Comparison of ENCODE assay signal across 1 cellular context in the genomic region with DNA sequence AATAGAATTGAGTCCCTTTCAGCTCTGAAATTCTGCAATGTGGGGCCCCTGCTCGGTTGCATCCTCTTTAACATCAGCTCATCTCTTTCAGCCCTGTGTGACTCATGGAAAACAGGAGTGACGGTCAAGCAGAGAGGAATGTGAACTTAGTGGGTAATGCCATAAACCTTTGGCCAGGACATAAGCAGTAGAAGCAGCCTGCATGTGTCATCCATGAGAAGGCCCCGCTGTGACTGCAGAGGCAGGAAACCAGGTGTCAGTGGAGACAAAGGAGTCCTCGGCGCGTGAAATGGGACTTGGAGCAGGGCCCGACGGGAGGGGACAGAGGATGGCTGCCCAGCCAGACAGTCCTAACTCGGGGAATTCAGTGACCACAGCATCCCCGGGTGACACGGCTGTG.
TF ChIP-seq lines count a peak whose summit lies in the region.

No MANE protein-coding gene starts in this region.

TF ChIP-seq in GM23338, 12 proteins besides CTCF, POLR2A, EP300 and RAD21 (continued from another document):
- no peak for TF ChIP-seq ETS1 (IDR thresholded peaks at IDR 0.05)
- TF ChIP-seq, protein P1, sequence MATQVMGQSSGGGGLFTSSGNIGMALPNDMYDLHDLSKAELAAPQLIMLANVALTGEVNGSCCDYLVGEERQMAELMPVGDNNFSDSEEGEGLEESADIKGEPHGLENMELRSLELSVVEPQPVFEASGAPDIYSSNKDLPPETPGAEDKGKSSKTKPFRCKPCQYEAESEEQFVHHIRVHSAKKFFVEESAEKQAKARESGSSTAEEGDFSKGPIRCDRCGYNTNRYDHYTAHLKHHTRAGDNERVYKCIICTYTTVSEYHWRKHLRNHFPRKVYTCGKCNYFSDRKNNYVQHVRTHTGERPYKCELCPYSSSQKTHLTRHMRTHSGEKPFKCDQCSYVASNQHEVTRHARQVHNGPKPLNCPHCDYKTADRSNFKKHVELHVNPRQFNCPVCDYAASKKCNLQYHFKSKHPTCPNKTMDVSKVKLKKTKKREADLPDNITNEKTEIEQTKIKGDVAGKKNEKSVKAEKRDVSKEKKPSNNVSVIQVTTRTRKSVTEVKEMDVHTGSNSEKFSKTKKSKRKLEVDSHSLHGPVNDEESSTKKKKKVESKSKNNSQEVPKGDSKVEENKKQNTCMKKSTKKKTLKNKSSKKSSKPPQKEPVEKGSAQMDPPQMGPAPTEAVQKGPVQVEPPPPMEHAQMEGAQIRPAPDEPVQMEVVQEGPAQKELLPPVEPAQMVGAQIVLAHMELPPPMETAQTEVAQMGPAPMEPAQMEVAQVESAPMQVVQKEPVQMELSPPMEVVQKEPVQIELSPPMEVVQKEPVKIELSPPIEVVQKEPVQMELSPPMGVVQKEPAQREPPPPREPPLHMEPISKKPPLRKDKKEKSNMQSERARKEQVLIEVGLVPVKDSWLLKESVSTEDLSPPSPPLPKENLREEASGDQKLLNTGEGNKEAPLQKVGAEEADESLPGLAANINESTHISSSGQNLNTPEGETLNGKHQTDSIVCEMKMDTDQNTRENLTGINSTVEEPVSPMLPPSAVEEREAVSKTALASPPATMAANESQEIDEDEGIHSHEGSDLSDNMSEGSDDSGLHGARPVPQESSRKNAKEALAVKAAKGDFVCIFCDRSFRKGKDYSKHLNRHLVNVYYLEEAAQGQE (IDR thresholded peaks at IDR 0.05; ENCODE audit: unreplicated experiment): no peak
- TF ChIP-seq, protein P2, sequence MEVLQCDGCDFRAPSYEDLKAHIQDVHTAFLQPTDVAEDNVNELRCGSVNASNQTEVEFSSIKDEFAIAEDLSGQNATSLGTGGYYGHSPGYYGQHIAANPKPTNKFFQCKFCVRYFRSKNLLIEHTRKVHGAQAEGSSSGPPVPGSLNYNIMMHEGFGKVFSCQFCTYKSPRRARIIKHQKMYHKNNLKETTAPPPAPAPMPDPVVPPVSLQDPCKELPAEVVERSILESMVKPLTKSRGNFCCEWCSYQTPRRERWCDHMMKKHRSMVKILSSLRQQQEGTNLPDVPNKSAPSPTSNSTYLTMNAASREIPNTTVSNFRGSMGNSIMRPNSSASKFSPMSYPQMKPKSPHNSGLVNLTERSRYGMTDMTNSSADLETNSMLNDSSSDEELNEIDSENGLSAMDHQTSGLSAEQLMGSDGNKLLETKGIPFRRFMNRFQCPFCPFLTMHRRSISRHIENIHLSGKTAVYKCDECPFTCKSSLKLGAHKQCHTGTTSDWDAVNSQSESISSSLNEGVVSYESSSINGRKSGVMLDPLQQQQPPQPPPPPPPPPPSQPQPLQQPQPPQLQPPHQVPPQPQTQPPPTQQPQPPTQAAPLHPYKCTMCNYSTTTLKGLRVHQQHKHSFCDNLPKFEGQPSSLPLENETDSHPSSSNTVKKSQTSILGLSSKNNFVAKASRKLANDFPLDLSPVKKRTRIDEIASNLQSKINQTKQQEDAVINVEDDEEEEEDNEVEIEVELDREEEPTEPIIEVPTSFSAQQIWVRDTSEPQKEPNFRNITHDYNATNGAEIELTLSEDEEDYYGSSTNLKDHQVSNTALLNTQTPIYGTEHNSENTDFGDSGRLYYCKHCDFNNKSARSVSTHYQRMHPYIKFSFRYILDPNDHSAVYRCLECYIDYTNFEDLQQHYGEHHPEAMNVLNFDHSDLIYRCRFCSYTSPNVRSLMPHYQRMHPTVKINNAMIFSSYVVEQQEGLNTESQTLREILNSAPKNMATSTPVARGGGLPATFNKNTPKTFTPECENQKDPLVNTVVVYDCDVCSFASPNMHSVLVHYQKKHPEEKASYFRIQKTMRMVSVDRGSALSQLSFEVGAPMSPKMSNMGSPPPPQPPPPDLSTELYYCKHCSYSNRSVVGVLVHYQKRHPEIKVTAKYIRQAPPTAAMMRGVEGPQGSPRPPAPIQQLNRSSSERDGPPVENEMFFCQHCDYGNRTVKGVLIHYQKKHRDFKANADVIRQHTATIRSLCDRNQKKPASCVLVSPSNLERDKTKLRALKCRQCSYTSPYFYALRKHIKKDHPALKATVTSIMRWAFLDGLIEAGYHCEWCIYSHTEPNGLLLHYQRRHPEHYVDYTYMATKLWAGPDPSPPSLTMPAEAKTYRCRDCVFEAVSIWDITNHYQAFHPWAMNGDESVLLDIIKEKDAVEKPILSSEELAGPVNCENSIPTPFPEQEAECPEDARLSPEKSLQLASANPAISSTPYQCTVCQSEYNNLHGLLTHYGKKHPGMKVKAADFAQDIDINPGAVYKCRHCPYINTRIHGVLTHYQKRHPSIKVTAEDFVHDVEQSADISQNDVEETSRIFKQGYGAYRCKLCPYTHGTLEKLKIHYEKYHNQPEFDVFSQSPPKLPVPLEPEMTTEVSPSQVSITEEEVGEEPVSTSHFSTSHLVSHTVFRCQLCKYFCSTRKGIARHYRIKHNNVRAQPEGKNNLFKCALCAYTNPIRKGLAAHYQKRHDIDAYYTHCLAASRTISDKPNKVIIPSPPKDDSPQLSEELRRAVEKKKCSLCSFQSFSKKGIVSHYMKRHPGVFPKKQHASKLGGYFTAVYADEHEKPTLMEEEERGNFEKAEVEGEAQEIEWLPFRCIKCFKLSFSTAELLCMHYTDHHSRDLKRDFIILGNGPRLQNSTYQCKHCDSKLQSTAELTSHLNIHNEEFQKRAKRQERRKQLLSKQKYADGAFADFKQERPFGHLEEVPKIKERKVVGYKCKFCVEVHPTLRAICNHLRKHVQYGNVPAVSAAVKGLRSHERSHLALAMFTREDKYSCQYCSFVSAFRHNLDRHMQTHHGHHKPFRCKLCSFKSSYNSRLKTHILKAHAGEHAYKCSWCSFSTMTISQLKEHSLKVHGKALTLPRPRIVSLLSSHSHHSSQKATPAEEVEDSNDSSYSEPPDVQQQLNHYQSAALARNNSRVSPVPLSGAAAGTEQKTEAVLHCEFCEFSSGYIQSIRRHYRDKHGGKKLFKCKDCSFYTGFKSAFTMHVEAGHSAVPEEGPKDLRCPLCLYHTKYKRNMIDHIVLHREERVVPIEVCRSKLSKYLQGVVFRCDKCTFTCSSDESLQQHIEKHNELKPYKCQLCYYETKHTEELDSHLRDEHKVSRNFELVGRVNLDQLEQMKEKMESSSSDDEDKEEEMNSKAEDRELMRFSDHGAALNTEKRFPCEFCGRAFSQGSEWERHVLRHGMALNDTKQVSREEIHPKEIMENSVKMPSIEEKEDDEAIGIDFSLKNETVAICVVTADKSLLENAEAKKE (CRISPR knock-in tag; IDR thresholded peaks at IDR 0.05): no peak
- TF ChIP-seq JUNB (IDR thresholded peaks at IDR 0.05; ENCODE audit: unreplicated experiment): no peak
